ENCODE assay signal across 9 cellular contexts in the genomic region with DNA sequence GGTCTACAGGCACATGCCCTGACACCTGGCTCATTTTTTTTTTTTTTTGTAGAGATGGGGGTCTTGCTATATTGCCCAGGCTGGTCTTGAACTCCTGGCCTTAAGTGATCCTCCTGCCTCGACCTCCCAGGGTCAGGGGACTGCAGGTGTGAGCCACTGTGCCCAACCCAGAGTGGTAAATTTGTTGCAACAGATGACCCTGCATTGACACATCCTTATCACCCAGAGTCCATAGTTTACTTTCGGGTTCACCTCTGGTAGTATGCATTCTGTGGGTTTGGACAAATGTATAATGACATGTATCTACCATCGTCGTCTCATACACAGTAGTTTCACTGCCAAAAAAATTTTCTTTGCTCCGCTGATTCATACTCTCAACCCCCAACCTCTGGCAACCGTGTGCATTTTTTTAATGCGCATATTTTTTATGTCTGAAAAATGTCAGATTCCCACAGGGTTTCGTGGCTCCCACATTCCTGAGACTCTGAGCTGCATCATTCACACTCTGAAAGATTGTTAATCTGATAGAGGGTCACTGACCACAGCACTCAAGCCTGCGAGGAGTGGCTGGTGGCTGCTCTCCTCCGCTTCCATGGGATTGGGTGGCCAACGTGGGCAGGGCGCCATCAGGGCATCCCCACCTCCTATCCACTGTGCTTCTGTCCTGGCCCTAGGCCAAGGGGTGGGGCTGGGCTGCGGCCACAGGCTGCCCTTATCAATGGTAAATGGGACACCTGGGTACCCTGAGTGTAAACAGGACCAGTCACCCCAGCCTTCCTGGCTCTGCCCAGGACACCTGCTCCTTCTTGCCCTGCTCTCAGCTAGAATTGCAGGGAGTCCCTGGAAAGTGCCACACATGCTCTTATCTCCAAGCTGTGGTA. TPM values are rescaled to one million over a fixed set of nuclear protein-coding genes. Genes with fewer than 3 reads are reported as not detected.
A peak's percentile ranks its signal among the peaks of the same experiment; 100 is the strongest.
DNase-seq lines count a peak whose midpoint lies in the region; ATAC-seq and TF ChIP-seq lines count a peak whose summit lies in the region.
"Had no signal": no experiment of that assay in that cellular context is flagged by ENCODE, and none has a peak within 500 bp of the region (broad histone marks: within the 10 kb centered on the region; RNA-seq: fewer than 3 reads in every experiment).

No MANE protein-coding gene starts in this region.

- 15 to 20% (median 15%) methylated on average over 13 of the region's 13 CpGs for WGBS in ovary, 3 donors

- ATAC-seq in HG03280 (IDR thresholded peaks at IDR 0.05; ENCODE audit: unreplicated experiment) (no peak), GM21447 (IDR thresholded peaks at IDR 0.05; ENCODE audit: unreplicated experiment) (no peak), gastrocnemius medialis (no peak)

- intact Hi-C loops in ovary (cut with DNase I) (no loop called here), gastrocnemius medialis (cut with DNase I; ENCODE audit: low total_unique reads) (no loop called here)

- in situ Hi-C loops in gastrocnemius medialis (cut with MboI; ENCODE audit: low sequenced_read_pairs in 4 of 4), result loop anchor here in 1 of 4 donors (10.0 kb wide), 1 partner anchor 53 kb away; no protein-coding TSS in a partner anchor

- H3K27ac ChIP-seq in ovary, result peak overlapping the region in 1 of 2 donors; percentile 28
- peak overlapping the region in 1 of 4 donors; percentile 23 for H3K27ac ChIP-seq in gastrocnemius medialis

- H3K4me1 ChIP-seq in ovary (ENCODE audit: insufficient read depth), result peaks cover 28% of the 10 kb centered on the region
- H3K4me1 ChIP-seq in gastrocnemius medialis, result peaks cover 36 to 52% of the 10 kb centered on the region in 2 donors

- H3K4me3 ChIP-seq in epithelial cell of esophagus (ENCODE audit: low read length), result no peak overlapping the region
- H3K4me3 ChIP-seq in ovary, result no peak overlapping the region
- no peak overlapping the region for H3K4me3 ChIP-seq in gastrocnemius medialis

- TF ChIP-seq CTCF in epithelial cell of esophagus (IDR thresholded peaks at IDR 0.05; ENCODE audit: insufficient read depth, low read depth, low read length, missing control alignments), result no peak
- no peak for TF ChIP-seq CTCF in ovary (IDR thresholded peaks at IDR 0.05)
- TF ChIP-seq CTCF in gastrocnemius medialis (IDR thresholded peaks at IDR 0.05 in 4 of 5, conservative IDR thresholded peaks at IDR 0.05 in 1 of 5), result no peak

- TF ChIP-seq POLR2A in ovary (IDR thresholded peaks at IDR 0.05) (no peak), gastrocnemius medialis (IDR thresholded peaks at IDR 0.05) (no peak)

- DNase-seq in DMS53 (lab: John Stamatoyannopoulos, UW) (peak; percentile 98), NCI-H69 (lab: John Stamatoyannopoulos, UW) (peak; percentile 92), epithelial cell of esophagus (ENCODE audit: low read depth) (peak; percentile 73), ovary (peak in 3 of 5 donors; percentile 64 to 73 (median 72)), gastrocnemius medialis (no peak)
- DNase-seq in activated CD4-positive, alpha-beta T cell treated with anti-CD3 and anti-CD28 coated beads for 4 hours, result no peak
- DNase-seq: activated naive CD8-positive, alpha-beta T cell treated with anti-CD3 and anti-CD28 coated beads, Interleukin-2, amount 10 ng/mL, durations not matched to agents 7 days and 5 days had no signal

- TF ChIP-seq EP300 in ovary (IDR thresholded peaks at IDR 0.05), result no peak

- H3K27me3 ChIP-seq in ovary (no peaks in the 10 kb centered on the region), gastrocnemius medialis (no peaks in the 10 kb centered on the region)

- H3K9me3 ChIP-seq in ovary (no peaks in the 10 kb centered on the region), gastrocnemius medialis (no peaks in the 10 kb centered on the region)

- no peaks in the 10 kb centered on the region for H3K36me3 ChIP-seq in ovary
- H3K36me3 ChIP-seq in gastrocnemius medialis, result peaks cover 0 to 11% of the 10 kb centered on the region in 2 donors

RNA-seq across cellular contexts. Expression of a gene that starts 9.6 kb away (rescaled TPM):
- total RNA-seq in ovary, result 100 to 1,000 TPM in 3 of 7 donors, 10 to 100 TPM in 4; 31.0 to 139 (median 92.8) TPM
- 10 to 100 TPM; 31.8 to 44.1 TPM for polyA plus RNA-seq in ovary
- 10 to 100 TPM; 36.1 to 70.5 (median 50.5) TPM for total RNA-seq in gastrocnemius medialis

Comparison
In these comparisons a context has a peak if more than half of its experiments do, and no peak if none do; other contexts are left out.
1. DNase-seq: peak in DMS53 (single experiment), NCI-H69 (single experiment), epithelial cell of esophagus (single experiment) and ovary (3 of 5); none in gastrocnemius medialis (0 of 2) and activated CD4-positive, alpha-beta T cell treated with anti-CD3 and anti-CD28 coated beads for 4 hours (0 of 2).